In genomic region chr5:1570975-1571374, GRCh38 we compare ENCODE assay signal across 18 cellular contexts.
"Had no signal": no experiment of that assay in that cellular context is flagged by ENCODE, and none has a peak within 500 bp of the region (broad histone marks: within the 10 kb centered on the region; RNA-seq: fewer than 3 reads in every experiment).

No MANE protein-coding gene starts in this region.

- H3K9me3 ChIP-seq: adrenal gland, left lung, prostate gland, right atrium auricular region had no signal

- H3K27ac Mint-ChIP-seq: activated T-cell treated with anti-CD3 and anti-CD28 coated beads, Interleukin-2, amount 50 U/mL, for 72 hours; neural progenitor cell; T-cell had no signal

- H3K27me3 ChIP-seq: adrenal gland, foreskin keratinocyte, left lung, neural progenitor cell, right atrium auricular region, upper lobe of left lung had no signal

- H3K27me3 Mint-ChIP-seq: naive thymus-derived CD4-positive, alpha-beta T cell; stimulated activated naive CD8-positive, alpha-beta T cell treated with anti-CD3 and anti-CD28 coated beads, Interleukin-15, amount 100 ng/mL, for 72 hours; T-cell had no signal

- DNase-seq: activated CD4-positive, alpha-beta T cell treated with anti-CD3 and anti-CD28 coated beads, Interleukin-2, amount 50 U/mL, for 1 hour; activated CD4-positive, CD25-positive, alpha-beta regulatory T cell; activated effector memory CD4-positive, alpha-beta T cell treated with anti-CD3 and anti-CD28 coated beads, Interleukin-2, amount 50 U/mL, for 16 hours; activated naive CD4-positive, alpha-beta T cell treated with anti-CD3 and anti-CD28 coated beads, Interleukin-2, amount 50 U/mL, for 16 hours; activated T-cell treated with anti-CD3 and anti-CD28 coated beads, Interleukin-2, amount 50 U/mL, for 72 hours; adrenal gland; foreskin keratinocyte; head of caudate nucleus; kidney; left lung; naive thymus-derived CD4-positive, alpha-beta T cell; stimulated activated naive CD8-positive, alpha-beta T cell treated with anti-CD3 and anti-CD28 coated beads, Interleukin-15, amount 100 ng/mL, for 72 hours; T-cell; T-helper 9 cell; upper lobe of left lung had no signal

- H3K27ac ChIP-seq: adrenal gland, foreskin keratinocyte, left lung, neural progenitor cell, prostate gland, right atrium auricular region, upper lobe of left lung had no signal

- H3K4me1 ChIP-seq: foreskin keratinocyte, prostate gland had no signal

- H3K4me3 Mint-ChIP-seq: activated T-cell treated with anti-CD3 and anti-CD28 coated beads, Interleukin-2, amount 50 U/mL, for 72 hours; naive thymus-derived CD4-positive, alpha-beta T cell; neural progenitor cell; stimulated activated naive CD8-positive, alpha-beta T cell treated with anti-CD3 and anti-CD28 coated beads, Interleukin-15, amount 100 ng/mL, for 72 hours; T-cell had no signal

- H3K4me3 ChIP-seq: adrenal gland, left lung, neural progenitor cell, prostate gland, right atrium auricular region, upper lobe of left lung had no signal

- ATAC-seq: activated T-cell treated with anti-CD3 and anti-CD28 coated beads, Interleukin-2, amount 50 U/mL, for 72 hours; foreskin keratinocyte; left lung; naive thymus-derived CD4-positive, alpha-beta T cell; stimulated activated naive CD8-positive, alpha-beta T cell treated with anti-CD3 and anti-CD28 coated beads, Interleukin-15, amount 100 ng/mL, for 72 hours; T-cell had no signal

- H3K4me1 Mint-ChIP-seq: stimulated activated naive CD8-positive, alpha-beta T cell treated with anti-CD3 and anti-CD28 coated beads, Interleukin-15, amount 100 ng/mL, for 72 hours; T-cell had no signal

- H3K36me3 ChIP-seq: adrenal gland, left lung, neural progenitor cell, prostate gland had no signal

- H3K9me3 Mint-ChIP-seq: T-cell had no signal
